Comparison of ENCODE assay signal across 16 cellular contexts in the genomic region with DNA sequence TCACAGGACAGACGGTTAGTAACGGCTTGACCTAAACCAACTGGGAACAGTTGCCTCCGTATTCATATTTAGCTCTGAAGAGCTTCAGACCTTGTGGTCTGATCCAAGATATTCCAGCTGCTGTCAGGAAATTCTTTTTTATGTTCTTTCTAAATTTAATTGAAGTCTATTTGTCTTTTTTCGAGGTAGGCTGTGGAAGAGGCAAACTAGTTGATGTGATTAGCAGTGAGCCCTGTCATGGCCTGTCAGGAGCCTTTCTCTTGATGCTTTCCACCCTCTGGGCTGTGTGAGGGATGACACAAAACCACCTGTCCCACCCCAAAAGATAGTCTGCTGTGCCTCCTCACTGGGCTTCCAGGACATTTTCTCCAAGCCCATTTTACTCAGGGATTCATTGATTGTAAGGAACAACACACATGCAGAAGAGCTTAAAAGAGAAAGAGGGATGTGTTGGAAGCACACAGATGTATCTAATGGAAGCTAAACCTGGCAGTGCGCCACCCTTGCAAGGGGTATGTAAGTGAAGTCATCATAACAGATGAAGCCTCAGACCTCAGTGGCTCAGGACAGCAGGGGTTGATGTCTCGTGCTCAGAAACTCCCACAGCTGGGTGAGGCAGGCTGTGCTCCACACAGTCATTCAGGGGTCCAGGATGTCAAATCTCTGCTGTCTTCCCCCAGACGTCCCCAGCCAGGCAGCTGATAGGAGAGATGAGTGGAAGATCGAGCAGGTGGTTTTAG.
DNase-seq lines count a peak whose midpoint lies in the region; ATAC-seq, FAIRE-seq and TF ChIP-seq lines count a peak whose summit lies in the region.
"Had no signal": no experiment of that assay in that cellular context is flagged by ENCODE, and none has a peak within 500 bp of the region (broad histone marks: within the 10 kb centered on the region; RNA-seq: fewer than 3 reads in every experiment).

No MANE protein-coding gene starts in this region.

- H3K27ac ChIP-seq in SK-N-SH (ENCODE audit: low read depth in 2 of 2, low read length in 1 of 2) = peak overlapping the region in 1 of 2 experiments; percentile 64; a peak in 2 of 4 replicates
- H3K27ac ChIP-seq: BLaER1 treated with 17β-estradiol and CSF1 and Interleukin-3, amounts not matched to agents 10 nM and 100 nM; RWPE1; SJCRH30 had no signal

- H3K79me2 ChIP-seq in SK-N-SH (ENCODE audit: insufficient read depth) = no peaks in the 10 kb centered on the region

- DNase-seq in SK-N-SH (no peak), RPMI7951 (ENCODE audit: low read depth) (peak; percentile 37), iris pigment epithelial cell (ENCODE audit: low read depth) (peak; percentile 33), urothelium cell line (ENCODE audit: low spot score) (no peak), foreskin fibroblast (no peak), HUDEP-2 (lab: John Stamatoyannopoulos, UW; ENCODE audit: unreplicated experiment in 76 of 76) (no peak)
- DNase-seq: CD8-positive, alpha-beta memory T cell; H7; NCI-H1105 treated with DMSO at 0.1 percent for 48 hours; NCI-H1694 treated with DMSO at 0.1 percent for 48 hours; NCI-H774 had no signal

- no peaks in the 10 kb centered on the region for H3K9me3 ChIP-seq in SK-N-SH
- H3K9me3 ChIP-seq: SJCRH30 had no signal

- peak in 1 of 2 experiments; percentile 70; a peak in 1 of 4 replicates for TF ChIP-seq EP300 in SK-N-SH (IDR thresholded peaks at IDR 0.05; ENCODE audit: borderline replicate concordance in 1 of 2, low read depth in 1 of 2, low read length in 1 of 2)

- no peaks in the 10 kb centered on the region for H4K20me1 ChIP-seq in SK-N-SH (ENCODE audit: insufficient read depth)
- H4K20me1 ChIP-seq: BLaER1 treated with 17β-estradiol and CSF1 and Interleukin-3, amounts not matched to agents 10 nM and 100 nM had no signal

- POLR2A ChIA-PET in SK-N-SH (lab: Yijun Ruan, JAX) = interaction anchor here (0.6 kb wide), 1 partner anchor 10 kb away, joined by 5 read pairs; no protein-coding TSS in a partner anchor

- H3K4me3 ChIP-seq in SK-N-SH (ENCODE audit: low read depth in 2 of 2, low read length in 1 of 2) (no peak overlapping the region; a peak in 1 of 4 replicates), foreskin fibroblast (ENCODE audit: low read depth in 1 of 2, low read length in 2 of 2) (no peak overlapping the region)
- H3K4me3 ChIP-seq: BLaER1 treated with 17β-estradiol and CSF1 and Interleukin-3, amounts not matched to agents 10 nM and 100 nM; SJCRH30 had no signal

- no peak overlapping the region for H3K9ac ChIP-seq in SK-N-SH
- H3K9ac ChIP-seq: BLaER1 treated with 17β-estradiol and CSF1 and Interleukin-3, amounts not matched to agents 10 nM and 100 nM had no signal

- no peak overlapping the region for H2AFZ ChIP-seq in SK-N-SH (ENCODE audit: low read depth)

- CTCF ChIA-PET in SK-N-SH (lab: Yijun Ruan, JAX) = interaction anchor here (0.7 to 1.5 kb wide), 7 partner anchors 9 to 543 kb away, joined by 3 to 5 read pairs (median 3); no protein-coding TSS in a partner anchor

- WGBS in SK-N-SH (ENCODE audit: low lambda C conversion rate) = 62% methylated on average over 7 of the region's 8 CpGs

- no peaks in the 10 kb centered on the region for H3K27me3 ChIP-seq in SK-N-SH (ENCODE audit: insufficient read depth)
- H3K27me3 ChIP-seq: BLaER1 treated with 17β-estradiol and CSF1 and Interleukin-3, amounts not matched to agents 10 nM and 100 nM; SJCRH30 had no signal

- H3K9me2 ChIP-seq in SK-N-SH = no peaks in the 10 kb centered on the region

- no peaks in the 10 kb centered on the region for H3K36me3 ChIP-seq in SK-N-SH (replicated peaks in 1 of 2; ENCODE audit: control insufficient read depth in 1 of 2, insufficient read depth in 2 of 2, low read length in 1 of 2)
- H3K36me3 ChIP-seq: BLaER1 treated with 17β-estradiol and CSF1 and Interleukin-3, amounts not matched to agents 10 nM and 100 nM had no signal

- H3F3A ChIP-seq in SK-N-SH (replicated peaks; ENCODE audit: insufficient read depth) = no peaks in the 10 kb centered on the region

- TF ChIP-seq CTCF in SK-N-SH (IDR thresholded peaks at IDR 0.05) (no peak), foreskin fibroblast (IDR thresholded peaks at IDR 0.05; ENCODE audit: low read depth, low read length) (no peak)

- H3K4me1 ChIP-seq in SK-N-SH (ENCODE audit: control insufficient read depth in 1 of 2, insufficient read depth in 2 of 2, low read depth in 1 of 2, low read length in 1 of 2) = peaks cover 0 to 26% of the 10 kb centered on the region in 2 experiments; a peak in 2 of 4 replicates

- FAIRE-seq in urothelium cell line (lab: Jason Lieb, UNC) = peak; percentile 30

- TF ChIP-seq RAD21 in SK-N-SH (IDR thresholded peaks at IDR 0.05; ENCODE audit: low read length) = no peak

- no peak overlapping the region for H3K4me2 ChIP-seq in SK-N-SH

- ATAC-seq in SK-N-SH treated with all-trans-retinoic acid at 6 μM for 48 hours (peak; percentile 62; the same call in 1 of the 3 replicates), HG02981 (IDR thresholded peaks at IDR 0.05; ENCODE audit: unreplicated experiment) (no peak)

TF ChIP-seq in SK-N-SH treated with all-trans-retinoic acid at 6 μM for 48 hours, 23 proteins besides CTCF, POLR2A, EP300 and RAD21 (continues in another document):
- TF ChIP-seq, protein P1, sequence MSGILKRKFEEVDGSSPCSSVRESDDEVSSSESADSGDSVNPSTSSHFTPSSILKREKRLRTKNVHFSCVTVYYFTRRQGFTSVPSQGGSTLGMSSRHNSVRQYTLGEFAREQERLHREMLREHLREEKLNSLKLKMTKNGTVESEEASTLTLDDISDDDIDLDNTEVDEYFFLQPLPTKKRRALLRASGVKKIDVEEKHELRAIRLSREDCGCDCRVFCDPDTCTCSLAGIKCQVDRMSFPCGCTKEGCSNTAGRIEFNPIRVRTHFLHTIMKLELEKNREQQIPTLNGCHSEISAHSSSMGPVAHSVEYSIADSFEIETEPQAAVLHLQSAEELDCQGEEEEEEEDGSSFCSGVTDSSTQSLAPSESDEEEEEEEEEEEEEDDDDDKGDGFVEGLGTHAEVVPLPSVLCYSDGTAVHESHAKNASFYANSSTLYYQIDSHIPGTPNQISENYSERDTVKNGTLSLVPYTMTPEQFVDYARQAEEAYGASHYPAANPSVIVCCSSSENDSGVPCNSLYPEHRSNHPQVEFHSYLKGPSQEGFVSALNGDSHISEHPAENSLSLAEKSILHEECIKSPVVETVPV (CRISPR knock-in tag; IDR thresholded peaks at IDR 0.05) = no peak
- TF ChIP-seq SNAI2 (CRISPR knock-in tag; IDR thresholded peaks at IDR 0.05) (no peak), PPARA (CRISPR knock-in tag; IDR thresholded peaks at IDR 0.05; ENCODE audit: borderline replicate concordance) (no peak), ZNF8 (CRISPR knock-in tag; IDR thresholded peaks at IDR 0.05) (no peak), ZNF565 (CRISPR knock-in tag; conservative IDR thresholded peaks at IDR 0.05; ENCODE audit: low read depth) (no peak), RARB (CRISPR knock-in tag; IDR thresholded peaks at IDR 0.05) (no peak), ESRRG (CRISPR knock-in tag; IDR thresholded peaks at IDR 0.05) (no peak), ZFP30 (CRISPR knock-in tag; IDR thresholded peaks at IDR 0.05) (no peak)

TF ChIP-seq in SK-N-SH, 30 proteins besides CTCF, POLR2A, EP300 and RAD21:
- no peak for TF ChIP-seq SIN3A (IDR thresholded peaks at IDR 0.05; ENCODE audit: borderline replicate concordance, low read depth, low read length)

Comparison
In these comparisons a context has a peak if more than half of its experiments do, and no peak if none do; other contexts are left out.
1. DNase-seq: peak in RPMI7951 (single experiment) and iris pigment epithelial cell (single experiment); none in SK-N-SH (single experiment), urothelium cell line (single experiment), foreskin fibroblast (0 of 2) and HUDEP-2 (0 of 76).